9 cellular contexts compared by ENCODE assay signal in the genomic region with DNA sequence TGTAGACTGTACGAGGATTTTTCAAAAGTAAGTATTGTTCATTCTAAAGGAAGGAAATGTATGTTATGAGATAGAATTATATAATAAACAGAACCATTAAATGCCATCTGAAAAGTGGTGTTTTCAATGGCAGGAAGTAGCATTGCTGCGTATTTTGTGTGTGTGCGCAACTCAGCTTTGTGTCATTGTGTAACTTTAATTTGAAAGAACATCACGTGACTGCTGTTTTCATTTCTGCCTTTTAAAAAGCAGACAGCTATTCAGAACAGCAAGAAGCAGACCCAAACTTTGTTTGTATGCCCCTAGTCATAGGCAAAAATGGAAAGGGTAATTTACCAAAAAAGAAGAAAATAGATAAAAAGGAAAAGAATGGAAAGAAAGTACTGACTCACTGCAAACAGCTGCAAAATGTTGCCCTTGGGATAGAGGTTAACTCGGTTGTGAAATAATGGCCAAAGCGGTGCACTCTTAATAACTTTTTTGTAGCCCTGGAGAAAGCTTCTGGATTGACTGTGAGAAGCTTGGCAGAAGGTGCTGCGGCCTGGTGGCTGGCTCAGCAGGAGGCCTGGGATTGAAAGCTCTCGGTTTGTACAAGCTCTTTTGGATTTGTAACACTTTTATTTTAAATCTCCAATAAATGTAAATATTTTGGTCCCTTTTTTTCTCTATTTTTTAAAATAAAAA.
DNase-seq lines count a peak whose midpoint lies in the region; ATAC-seq and TF ChIP-seq lines count a peak whose summit lies in the region.
"Had no signal": no experiment of that assay in that cellular context is flagged by ENCODE, and none has a peak within 500 bp of the region (broad histone marks: within the 10 kb centered on the region; RNA-seq: fewer than 3 reads in every experiment).

No MANE protein-coding gene starts in this region.

- DNase-seq in A172 (ENCODE audit: low spot score) (peak; percentile 30), LHCN-M2 (ENCODE audit: low read depth) (peak; percentile 95), cerebellar cortex (ENCODE audit: low spot score) (peak; percentile 61), left lobe of liver (ENCODE audit: low spot score) (no peak), GM13977 (ENCODE audit: low spot score) (no peak)
- DNase-seq: Karpas-422 had no signal

- ATAC-seq in left lobe of liver (peak; percentile 71), HG03439 (IDR thresholded peaks at IDR 0.05; ENCODE audit: unreplicated experiment) (no peak), GM21576 (IDR thresholded peaks at IDR 0.05; ENCODE audit: unreplicated experiment) (no peak), HG03520 (IDR thresholded peaks at IDR 0.05; ENCODE audit: unreplicated experiment) (no peak)

- in situ Hi-C loops in GM13977 (cut with MboI; ENCODE audit: low pct_unique_long_range_greater_than_20kb, low sequenced_read_pairs, unreplicated experiment), result no loop called here

- TF ChIP-seq CTCF in GM13977 (IDR thresholded peaks at IDR 0.05; ENCODE audit: extremely low read depth, insufficient read depth, missing control alignments), result no peak

Comparison
In these comparisons a context has a peak if more than half of its experiments do, and no peak if none do; other contexts are left out.
1. DNase-seq: peak in A172 (single experiment), LHCN-M2 (single experiment) and cerebellar cortex (single experiment); none in left lobe of liver (single experiment) and GM13977 (single experiment).